26 cellular contexts compared by ENCODE assay signal in the genomic region with DNA sequence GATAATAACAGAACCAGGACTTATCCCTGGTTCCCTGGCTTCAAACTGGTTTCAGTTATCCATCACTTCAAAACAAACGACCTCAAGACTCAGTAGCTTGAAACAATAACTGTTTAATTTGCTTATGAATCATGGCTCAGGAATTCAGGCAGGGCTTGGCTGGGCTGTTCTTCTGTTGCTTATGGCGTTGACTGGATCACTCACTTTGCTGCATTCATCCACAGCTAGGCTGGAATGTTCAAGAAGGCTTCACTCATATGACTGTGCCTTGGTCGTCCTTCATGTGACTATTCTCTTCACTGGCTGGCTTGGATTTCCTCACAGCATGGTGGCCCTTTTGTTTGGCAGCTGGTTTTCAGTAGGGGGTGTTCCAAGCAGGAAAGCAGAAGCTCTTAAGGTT. TPM values are rescaled to one million over a fixed set of nuclear protein-coding genes. Genes with fewer than 3 reads are reported as not detected.
A peak's percentile ranks its signal among the peaks of the same experiment; 100 is the strongest.
DNase-seq lines count a peak whose midpoint lies in the region; TF ChIP-seq lines count a peak whose summit lies in the region.
"Had no signal": no experiment of that assay in that cellular context is flagged by ENCODE, and none has a peak within 500 bp of the region (broad histone marks: within the 10 kb centered on the region; RNA-seq: fewer than 3 reads in every experiment).

No MANE protein-coding gene starts in this region.

- H4K20me1 ChIP-seq in PC-9 (ENCODE audit: insufficient read depth), result peaks cover 17% of the 10 kb centered on the region; the same call in 1 of the 2 replicates

- H3K4me3 Mint-ChIP-seq in MCF 10A (ENCODE audit: unreplicated experiment), result no peak overlapping the region
- H3K4me3 Mint-ChIP-seq: activated naive CD8-positive, alpha-beta T cell treated with anti-CD3 and anti-CD28 coated beads, Interleukin-2, amount 50 U/mL, for 24 hours; dendritic cell treated with granulocyte-macrophage colony-stimulating factor and Interleukin-4, amounts not matched to agents 40 ng/mL and 50 ng/mL, for 4 days; memory B cell; naive thymus-derived CD4-positive, alpha-beta T cell; T-helper 1 cell treated with Interleukin-12 subunit alpha and Interleukin-12 subunit beta and Interleukin-4 antibody, amounts not matched to agents 30 μg/mL and 1 μg/mL, for 36 hours had no signal

- peaks cover 12% of the 10 kb centered on the region for H3K4me1 Mint-ChIP-seq in MCF 10A (ENCODE audit: insufficient read depth, unreplicated experiment)
- H3K4me1 Mint-ChIP-seq: activated naive CD8-positive, alpha-beta T cell treated with anti-CD3 and anti-CD28 coated beads, Interleukin-2, amount 50 U/mL, for 24 hours had no signal

- CTCF ChIA-PET in MCF 10A (lab: Yijun Ruan, JAX) (interaction anchor here (0.6 to 2.0 kb wide), 3 partner anchors 20 to 205 kb away, joined by 3 to 8 read pairs (median 3); no protein-coding TSS in a partner anchor), PC-9 (lab: Charles Lee) (no interaction called here)

- H3K36me3 ChIP-seq in breast epithelium, result no peaks in the 10 kb centered on the region
- H3K36me3 ChIP-seq in PC-9 (ENCODE audit: low read depth), result peaks cover 31% of the 10 kb centered on the region
- no peaks in the 10 kb centered on the region for H3K36me3 ChIP-seq in uterus
- H3K36me3 ChIP-seq in ascending aorta, result no peaks in the 10 kb centered on the region

- H3K4me3 ChIP-seq in breast epithelium (no peak overlapping the region), PC-9 (no peak overlapping the region), uterus (no peak overlapping the region), ascending aorta (no peak overlapping the region)
- H3K4me3 ChIP-seq: GM12878, K562 had no signal

- H3K9me3 ChIP-seq in breast epithelium, result peaks cover 0 to 6% of the 10 kb centered on the region in 2 donors
- H3K9me3 ChIP-seq in PC-9 (ENCODE audit: insufficient read depth, low read depth), result peaks cover 14% of the 10 kb centered on the region; the same call in 1 of the 2 replicates
- H3K9me3 ChIP-seq in uterus, result no peaks in the 10 kb centered on the region
- peaks cover 0 to 7% of the 10 kb centered on the region in 2 donors for H3K9me3 ChIP-seq in ascending aorta

- H3K27me3 ChIP-seq in breast epithelium (no peaks in the 10 kb centered on the region), PC-9 (ENCODE audit: insufficient read depth, low read depth) (no peaks in the 10 kb centered on the region), uterus (no peaks in the 10 kb centered on the region), ascending aorta (no peaks in the 10 kb centered on the region)

- no peak for TF ChIP-seq POLR2A in breast epithelium (IDR thresholded peaks at IDR 0.05)
- no peak for TF ChIP-seq POLR2A in uterus (IDR thresholded peaks at IDR 0.05)

- BruUV-seq in MCF 10A (replicated peaks; lab: Mats Ljungman, UMichigan) (no TSS peak), PC-9 (replicated peaks; lab: Mats Ljungman, UMichigan) (no TSS peak)

- H3F3A ChIP-seq in PC-9 (ENCODE audit: insufficient read depth, low read depth), result peaks cover 27% of the 10 kb centered on the region

- peaks cover 99% of the 10 kb centered on the region for H3K79me2 ChIP-seq in PC-9 (ENCODE audit: low read depth)

- no peak overlapping the region for H3K27ac ChIP-seq in breast epithelium
- H3K27ac ChIP-seq in PC-9, result peak overlapping the region; percentile 50
- no peak overlapping the region for H3K27ac ChIP-seq in uterus
- no peak overlapping the region for H3K27ac ChIP-seq in ascending aorta
- H3K27ac ChIP-seq: WERI-Rb-1 had no signal

- H3K4me2 ChIP-seq in PC-9, result peak overlapping the region; percentile 17; the same call in 1 of the 2 replicates

- POLR2A ChIA-PET in MCF 10A (lab: Yijun Ruan, JAX) (interaction anchor here (0.6 to 1.1 kb wide), 2 partner anchors 19 to 21 kb away, joined by 3 read pairs; no protein-coding TSS in a partner anchor), PC-9 (lab: Charles Lee; ENCODE audit: unreplicated experiment) (no interaction called here)

- H3K9me2 ChIP-seq in PC-9 (ENCODE audit: insufficient read depth), result no peaks in the 10 kb centered on the region

- no peaks in the 10 kb centered on the region for H3K36me3 Mint-ChIP-seq in MCF 10A (ENCODE audit: insufficient read depth, unreplicated experiment)
- H3K36me3 Mint-ChIP-seq: naive thymus-derived CD4-positive, alpha-beta T cell had no signal

- peaks cover 8% of the 10 kb centered on the region for H3K9me3 Mint-ChIP-seq in MCF 10A (ENCODE audit: unreplicated experiment)
- H3K9me3 Mint-ChIP-seq: activated naive CD8-positive, alpha-beta T cell treated with anti-CD3 and anti-CD28 coated beads, Interleukin-2, amount 50 U/mL, for 24 hours; dendritic cell treated with granulocyte-macrophage colony-stimulating factor and Interleukin-4, amounts not matched to agents 40 ng/mL and 50 ng/mL, for 4 days; naive thymus-derived CD4-positive, alpha-beta T cell; T-helper 1 cell treated with Interleukin-12 subunit alpha and Interleukin-12 subunit beta and Interleukin-4 antibody, amounts not matched to agents 30 μg/mL and 1 μg/mL, for 36 hours had no signal

- H3K4me1 ChIP-seq in breast epithelium (peaks cover 0 to 6% of the 10 kb centered on the region in 2 donors), PC-9 (replicated peaks; ENCODE audit: insufficient read depth) (peaks cover 73% of the 10 kb centered on the region), uterus (peaks cover 0 to 2% of the 10 kb centered on the region in 2 donors), ascending aorta (peaks cover 0 to 17% of the 10 kb centered on the region in 2 donors)

- DNase-seq in MCF 10A (ENCODE audit: unreplicated experiment) (peak; percentile 43), breast epithelium (ENCODE audit: low spot score in 2 of 2) (no peak), PC-9 (peak in 1 of 2 experiments; percentile 79), dermis blood vessel endothelial cell (peak; percentile 21), renal cortical epithelial cell (ENCODE audit: low read depth) (peak; percentile 54), uterus (no peak), ascending aorta (ENCODE audit: low spot score in 2 of 2) (no peak)
- DNase-seq in stimulated activated CD4-positive, alpha-beta T cell treated with anti-CD3 and anti-CD28 coated beads, Interleukin-4, amount 100 ng/mL, for 1 hour, result no peak
- DNase-seq: activated CD4-positive, alpha-beta T cell treated with anti-CD3 and anti-CD28 coated beads, Interleukin-2, amount 50 U/mL, for 4 hours; activated CD8-positive, alpha-beta memory T cell treated with anti-CD3 and anti-CD28 coated beads, Interleukin-2, amount 50 U/mL, for 48 hours; activated effector memory CD4-positive, alpha-beta T cell treated with Interleukin-2 at 50 U/mL for 16 hours; activated naive CD8-positive, alpha-beta T cell treated with anti-CD3 and anti-CD28 coated beads, Interleukin-2, amount 50 U/mL, for 24 hours; C1 segment of cervical spinal cord; GOT3; naive thymus-derived CD4-positive, alpha-beta T cell; NCI-H2029; Right ventricle myocardium superior; WERI-Rb-1 had no signal

- TF ChIP-seq CTCF in MCF 10A (IDR thresholded peaks at IDR 0.05; ENCODE audit: unreplicated experiment) (no peak), breast epithelium (IDR thresholded peaks at IDR 0.05) (no peak), PC-9 (conservative IDR thresholded peaks at IDR 0.05) (no peak), uterus (IDR thresholded peaks at IDR 0.05) (no peak), ascending aorta (IDR thresholded peaks at IDR 0.05) (no peak)

- no peak overlapping the region for H3K27ac Mint-ChIP-seq in MCF 10A (ENCODE audit: low read depth, unreplicated experiment)
- H3K27ac Mint-ChIP-seq: activated naive CD8-positive, alpha-beta T cell treated with anti-CD3 and anti-CD28 coated beads, Interleukin-2, amount 50 U/mL, for 24 hours; dendritic cell treated with granulocyte-macrophage colony-stimulating factor and Interleukin-4, amounts not matched to agents 40 ng/mL and 50 ng/mL, for 4 days; memory B cell; naive thymus-derived CD4-positive, alpha-beta T cell; T-helper 1 cell treated with Interleukin-12 subunit alpha and Interleukin-12 subunit beta and Interleukin-4 antibody, amounts not matched to agents 30 μg/mL and 1 μg/mL, for 36 hours had no signal

- no peak overlapping the region for H2AFZ ChIP-seq in PC-9

- intact Hi-C loops in MCF 10A (cut with micrococcal nuclease) (no loop called here), breast epithelium (cut with DNase I; ENCODE audit: low total_unique reads) (no loop called here), PC-9 (cut with micrococcal nuclease; ENCODE audit: unreplicated experiment) (no loop called here), uterus (cut with DNase I; ENCODE audit: low total_unique reads) (no loop called here), ascending aorta (cut with DNase I) (loop anchor here (5.0 kb wide), 1 partner anchor 138 kb away; no protein-coding TSS in a partner anchor)

- no peaks in the 10 kb centered on the region for H3K27me3 Mint-ChIP-seq in MCF 10A (ENCODE audit: insufficient read depth, unreplicated experiment)

RNA-seq across cellular contexts. Expression of a gene that starts 5.1 kb away (rescaled TPM):
- total RNA-seq in MCF 10A (2022) (1.1 and 2.4 TPM in 2 replicates), breast epithelium (10 to 100 TPM in 2 of 3 donors, 1 to 10 TPM in 1; 2.2 to 17.6 (median 11.8) TPM), PC-9 (2021) (9.2 and 9.9 TPM in 2 replicates), dermis blood vessel endothelial cell (0.34 and 0.70 TPM in 2 replicates), renal cortical epithelial cell (0.99 TPM in 1 of 2 replicates, not detected in the other), uterus (1 to 10 TPM in 2 of 4 donors, under 1 TPM in 1, not detected in 1; under 0.01 to 5.3 (median 1.9) TPM), ascending aorta (5.0 TPM)
- total RNA-seq: osteoblast had no signal

RNA-seq across cellular contexts. Expression of a gene that starts 50.9 kb away (rescaled TPM):
- not detected in 2 replicates for total RNA-seq in MCF 10A (2022)
- total RNA-seq in breast epithelium, result 1 to 10 TPM; 5.2 to 9.6 (median 7.3) TPM
- 0.50 TPM in 1 of 2 replicates, not detected in the other for total RNA-seq in PC-9 (2021)
- 0.14 and 0.17 TPM in 2 replicates for total RNA-seq in dermis blood vessel endothelial cell
- total RNA-seq in renal cortical epithelial cell, result 0.87 and 3.2 TPM in 2 replicates
- 10 to 100 TPM in 3 of 4 donors, 1 to 10 TPM in 1; 8.5 to 38.4 (median 12.9) TPM for total RNA-seq in uterus
- 79.7 TPM for total RNA-seq in ascending aorta
- total RNA-seq: bronchial epithelial cell, GM12878, K562, NCI-H460 had no signal

Comparison
In these comparisons a context has a peak if more than half of its experiments do, and no peak if none do; other contexts are left out.
1. DNase-seq: peak in MCF 10A (single experiment), dermis blood vessel endothelial cell (single experiment) and renal cortical epithelial cell (single experiment); none in breast epithelium (0 of 2), uterus (0 of 2), ascending aorta (0 of 2) and stimulated activated CD4-positive, alpha-beta T cell treated with anti-CD3 and anti-CD28 coated beads, Interleukin-4, amount 100 ng/mL, for 1 hour (single experiment).